In the genomic region with DNA sequence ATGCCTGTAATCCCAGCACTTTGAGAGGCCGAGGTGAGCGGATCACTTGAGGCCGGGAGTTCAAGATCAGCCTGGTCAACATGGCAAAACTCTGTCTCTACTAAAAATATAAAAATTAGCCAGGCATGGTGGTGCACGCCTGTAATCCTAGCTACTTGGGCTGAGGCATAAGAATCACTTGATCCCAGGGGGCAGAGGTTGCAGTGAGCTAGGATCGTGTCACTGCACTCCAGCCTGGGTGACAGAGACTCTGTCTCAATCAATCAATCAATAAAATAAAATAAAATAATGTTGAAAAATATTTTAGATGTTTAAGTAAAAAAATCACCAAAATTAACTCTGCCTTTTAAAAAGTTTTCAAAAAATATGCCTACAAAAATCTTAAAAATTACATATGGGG, we compare ENCODE assay signal across 8 cellular contexts.
DNase-seq lines count a peak whose midpoint lies in the region; ATAC-seq, FAIRE-seq and TF ChIP-seq lines count a peak whose summit lies in the region.
"Not testable (repeated sequence)": the region's sequence is repeated elsewhere in the genome, so short reads cannot be mapped to it uniquely, and the experiment has no call there.

No MANE protein-coding gene starts in this region.

- CTCF ChIA-PET in HepG2 (lab: Yijun Ruan, JAX; ENCODE audit: low intra/inter-chr PET ratio, low total read pairs) = not testable (repeated sequence)

- not testable (repeated sequence) for H3K27ac Mint-ChIP-seq in activated CD4-positive, alpha-beta T cell treated with anti-CD3 and anti-CD28 coated beads, Interleukin-2, amount 10 ng/mL, durations not matched to agents 24 days and 14 days
- peak overlapping the region; percentile 46 for H3K27ac Mint-ChIP-seq in glutamatergic neuron (ENCODE audit: unreplicated experiment)

- not testable (repeated sequence) for H3K36me3 ChIP-seq in HepG2 (replicated peaks in 1 of 2; ENCODE audit: control insufficient read depth in 1 of 2, insufficient read depth in 2 of 2, low read length in 2 of 2); liver (ENCODE audit: control insufficient read depth in 4 of 4, insufficient read depth in 3 of 4, low read depth in 1 of 4, low read length in 3 of 4); right lobe of liver; small intestine (ENCODE audit: control insufficient read depth in 2 of 2, insufficient read depth in 2 of 2, low read length in 2 of 2)

- not testable (repeated sequence) for H3K27me3 ChIP-seq in HepG2 (ENCODE audit: control insufficient read depth in 1 of 2, insufficient read depth in 2 of 2, low read length in 2 of 2); liver (ENCODE audit: control insufficient read depth in 4 of 4, insufficient read depth in 4 of 4, low read length in 3 of 4); right lobe of liver; small intestine (ENCODE audit: control insufficient read depth in 2 of 2, insufficient read depth in 2 of 2, low read length in 2 of 2)

- in situ Hi-C loops in HepG2 (cut with HindIII; ENCODE audit: extremely low pct_ligation_motif_present, low pct_unique_long_range_greater_than_20kb) = not testable (repeated sequence)

- not testable (repeated sequence) for H2AFZ ChIP-seq in HepG2 (ENCODE audit: low read length)

- not testable (repeated sequence) for TF ChIP-seq CTCF in glutamatergic neuron (IDR thresholded peaks at IDR 0.05; ENCODE audit: partially characterized antibody, unreplicated experiment); HepG2 (CRISPR knock-in tag; IDR thresholded peaks at IDR 0.05); liver (IDR thresholded peaks at IDR 0.05; ENCODE audit: low read depth, low read length, missing input control); right lobe of liver (IDR thresholded peaks at IDR 0.05)

- TF ChIP-seq RAD21 in HepG2 (CRISPR knock-in tag; IDR thresholded peaks at IDR 0.05); liver (IDR thresholded peaks at IDR 0.05): not testable (repeated sequence)

- peaks cover 32% of the 10 kb centered on the region for H3K4me1 Mint-ChIP-seq in activated CD4-positive, alpha-beta T cell treated with anti-CD3 and anti-CD28 coated beads, Interleukin-2, amount 10 ng/mL, durations not matched to agents 24 days and 14 days
- not testable (repeated sequence) for H3K4me1 Mint-ChIP-seq in glutamatergic neuron (ENCODE audit: low read depth, unreplicated experiment)

- H3K4me2 ChIP-seq in HepG2 (ENCODE audit: low read depth, low read length) = not testable (repeated sequence)

- H4K20me1 ChIP-seq in HepG2 (ENCODE audit: insufficient read depth, low read length) = not testable (repeated sequence)

- FAIRE-seq in HepG2 (lab: Jason Lieb, UNC); small intestine (lab: Jason Lieb, UNC): not testable (repeated sequence)

- peak; percentile 17 for DNase-seq in activated CD4-positive, alpha-beta T cell treated with anti-CD3 and anti-CD28 coated beads, Interleukin-2, amount 10 ng/mL, durations not matched to agents 24 days and 14 days
- DNase-seq in glutamatergic neuron; Right ventricle myocardium superior; left lobe of liver (ENCODE audit: low spot score); HepG2 (ENCODE audit: low spot score); right lobe of liver: not testable (repeated sequence)
- DNase-seq in small intestine = peak; percentile 37

- H3K9ac ChIP-seq in HepG2 (ENCODE audit: insufficient read depth, low read depth, low read length); liver (ENCODE audit: low read depth in 1 of 2, low read length in 2 of 2): not testable (repeated sequence)

- TF ChIP-seq POLR2A in HepG2 (IDR thresholded peaks at IDR 0.05; ENCODE audit: insufficient read depth in 1 of 2, low read depth in 2 of 2, low read length in 2 of 2); right lobe of liver (IDR thresholded peaks at IDR 0.05): not testable (repeated sequence)

- H3K36me3 Mint-ChIP-seq in activated CD4-positive, alpha-beta T cell treated with anti-CD3 and anti-CD28 coated beads, Interleukin-2, amount 10 ng/mL, durations not matched to agents 24 days and 14 days (ENCODE audit: low read depth) = peaks cover 55% of the 10 kb centered on the region
- H3K36me3 Mint-ChIP-seq in glutamatergic neuron (ENCODE audit: unreplicated experiment) = peaks cover 18% of the 10 kb centered on the region

- H3K27me3 Mint-ChIP-seq in activated CD4-positive, alpha-beta T cell treated with anti-CD3 and anti-CD28 coated beads, Interleukin-2, amount 10 ng/mL, durations not matched to agents 24 days and 14 days; glutamatergic neuron (ENCODE audit: unreplicated experiment): not testable (repeated sequence)

- ATAC-seq in Right ventricle myocardium superior (ENCODE audit: poor library complexity) = peak; percentile 15
- ATAC-seq in left lobe of liver = peak; percentile 11
- not testable (repeated sequence) for ATAC-seq in HepG2
- peak in 3 of 4 donors; percentile 38 to 57 (median 54) for ATAC-seq in right lobe of liver

- H3K27ac ChIP-seq in HepG2 (ENCODE audit: extremely low read length, insufficient read depth, low read length) = peak overlapping the region; percentile 68
- H3K27ac ChIP-seq in liver (ENCODE audit: low read depth in 1 of 2, low read length in 2 of 2); right lobe of liver; small intestine (ENCODE audit: low read depth in 1 of 2, low read length in 1 of 2): not testable (repeated sequence)

- H3K79me2 ChIP-seq in HepG2 (ENCODE audit: insufficient read depth, low read length) = peaks cover 53% of the 10 kb centered on the region

- H3K4me1 ChIP-seq in HepG2 (ENCODE audit: insufficient read depth, low read length) (peaks cover 42% of the 10 kb centered on the region), right lobe of liver (peaks cover 0 to 15% (median 4%) of the 10 kb centered on the region in 4 donors)
- not testable (repeated sequence) for H3K4me1 ChIP-seq in liver (ENCODE audit: control insufficient read depth in 4 of 4, insufficient read depth in 4 of 4, low read length in 3 of 4); small intestine (ENCODE audit: control insufficient read depth in 2 of 2, insufficient read depth in 1 of 2, low read depth in 1 of 2, low read length in 1 of 2)

- POLR2A ChIA-PET in HepG2 (lab: Yijun Ruan, JAX) = not testable (repeated sequence)

- 80% methylated on average over 5 of the region's 5 CpGs for WGBS in HepG2 (ENCODE audit: low lambda C conversion rate)
- 85% methylated on average over 5 of the region's 5 CpGs for WGBS in liver
- 77% methylated on average over 5 of the region's 5 CpGs for WGBS in right lobe of liver (ENCODE audit: insufficient coverage, low coverage, low lambda C conversion rate, missing lambda C conversion rate)
- WGBS in small intestine, 3 donors = 40 to 80% (median 63%) methylated on average over 5 of the region's 5 CpGs

- not testable (repeated sequence) for TF ChIP-seq EP300 in HepG2 (IDR thresholded peaks at IDR 0.05; ENCODE audit: low read depth in 2 of 2, low read length in 2 of 2); HepG2 (CRISPR knock-in tag; IDR thresholded peaks at IDR 0.05; ENCODE audit: borderline replicate concordance)

- not testable (repeated sequence) for H3K4me3 Mint-ChIP-seq in activated CD4-positive, alpha-beta T cell treated with anti-CD3 and anti-CD28 coated beads, Interleukin-2, amount 10 ng/mL, durations not matched to agents 24 days and 14 days; glutamatergic neuron (ENCODE audit: unreplicated experiment)

- intact Hi-C loops in activated CD4-positive, alpha-beta T cell treated with anti-CD3 and anti-CD28 coated beads, Interleukin-2, amount 10 ng/mL, durations not matched to agents 24 days and 14 days (cut with micrococcal nuclease) = loop anchor here (5.0 kb wide), 2 partner anchors 38 to 148 kb away; a partner anchor contains a TSS
- intact Hi-C loops in Right ventricle myocardium superior (cut with DNase I); right lobe of liver (cut with DNase I): not testable (repeated sequence)
- intact Hi-C loops in HepG2 (cut with micrococcal nuclease; ENCODE audit: unreplicated experiment) = loop anchor here (5.0 kb wide), 1 partner anchor 58 kb away; no protein-coding TSS in a partner anchor

- H3K9me3 ChIP-seq in HepG2 (ENCODE audit: low read length) = peaks cover 12% of the 10 kb centered on the region; the same call in 1 of the 2 replicates
- H3K9me3 ChIP-seq in liver (ENCODE audit: control insufficient read depth in 4 of 4, low read length in 3 of 4); right lobe of liver; small intestine (ENCODE audit: control insufficient read depth, low read depth): not testable (repeated sequence)

- not testable (repeated sequence) for BruUV-seq in HepG2 (replicated peaks; lab: Mats Ljungman, UMichigan)

- not testable (repeated sequence) for H3K4me3 ChIP-seq in HepG2 (replicated peaks in 1 of 3; ENCODE audit: insufficient read depth in 1 of 3, low read depth in 2 of 3, low read length in 3 of 3); liver (ENCODE audit: low read depth in 1 of 3, low read length in 3 of 3); right lobe of liver; small intestine (ENCODE audit: low read depth in 1 of 2, low read length in 2 of 2)

- H3K9me3 Mint-ChIP-seq in activated CD4-positive, alpha-beta T cell treated with anti-CD3 and anti-CD28 coated beads, Interleukin-2, amount 10 ng/mL, durations not matched to agents 24 days and 14 days = peaks cover 25% of the 10 kb centered on the region
- not testable (repeated sequence) for H3K9me3 Mint-ChIP-seq in glutamatergic neuron (ENCODE audit: unreplicated experiment)

TF ChIP-seq in liver, 16 proteins besides CTCF, POLR2A, EP300 and RAD21:
- TF ChIP-seq HNF4G (IDR thresholded peaks at IDR 0.05) = peak; percentile 6
